13 cellular contexts compared by ENCODE assay signal in genomic region chr12:113875681-113876080, GRCh38.
A peak's percentile ranks its signal among the peaks of the same experiment; 100 is the strongest.
DNase-seq lines count a peak whose midpoint lies in the region; TF ChIP-seq lines count a peak whose summit lies in the region.
"Had no signal": no experiment of that assay in that cellular context is flagged by ENCODE, and none has a peak within 500 bp of the region (broad histone marks: within the 10 kb centered on the region; RNA-seq: fewer than 3 reads in every experiment).

No MANE protein-coding gene starts in this region.

- intact Hi-C loops in transverse colon (cut with DNase I; ENCODE audit: low total_unique reads) (no loop called here), OCI-LY7 (cut with micrococcal nuclease; ENCODE audit: unreplicated experiment) (no loop called here)

- POLR2A ChIA-PET in OCI-LY7 (lab: Charles Lee) = no interaction called here

- H3K79me2 ChIP-seq in OCI-LY7 (ENCODE audit: insufficient read depth, low read depth, low read length) = no peaks in the 10 kb centered on the region

- no peaks in the 10 kb centered on the region for H4K20me1 ChIP-seq in OCI-LY7 (ENCODE audit: insufficient read depth, low read length)

- H3K4me1 ChIP-seq in transverse colon (no peaks in the 10 kb centered on the region), OCI-LY7 (ENCODE audit: insufficient read depth, low read length, poor library complexity, severe bottlenecking) (no peaks in the 10 kb centered on the region)
- H3K4me1 ChIP-seq: testis had no signal

- no peaks in the 10 kb centered on the region for H3K9me3 Mint-ChIP-seq in activated naive CD4-positive, alpha-beta T cell treated with anti-CD3 and anti-CD28 coated beads, Interleukin-2, amount 50 U/mL, for 24 hours
- H3K9me3 Mint-ChIP-seq: activated CD4-positive, alpha-beta memory T cell treated with anti-CD3 and anti-CD28 coated beads for 36 hours had no signal

- no peaks in the 10 kb centered on the region for H3K9me2 ChIP-seq in OCI-LY7 (ENCODE audit: insufficient read depth, low read length)

- TF ChIP-seq EP300 in transverse colon (IDR thresholded peaks at IDR 0.05; ENCODE audit: low read depth) = no peak

- H3K27ac Mint-ChIP-seq in activated naive CD4-positive, alpha-beta T cell treated with anti-CD3 and anti-CD28 coated beads, Interleukin-2, amount 50 U/mL, for 24 hours = peak overlapping the region; percentile 76
- H3K27ac Mint-ChIP-seq: activated CD4-positive, alpha-beta memory T cell treated with anti-CD3 and anti-CD28 coated beads for 36 hours had no signal

- CTCF ChIA-PET in OCI-LY7 (lab: Charles Lee; ENCODE audit: unreplicated experiment) = no interaction called here

- H3K4me3 ChIP-seq in fibroblast of pulmonary artery (replicated peaks; ENCODE audit: low read depth, low read length) (no peak overlapping the region), transverse colon (no peak overlapping the region), OCI-LY7 (ENCODE audit: low read depth, low read length, poor library complexity, severe bottlenecking) (no peak overlapping the region)
- H3K4me3 ChIP-seq: testis had no signal

- in situ Hi-C loops in transverse colon (cut with MboI; ENCODE audit: low pct_ligation_motif_present in 1 of 4, low pct_unique_long_range_greater_than_20kb in 1 of 4, low sequenced_read_pairs in 3 of 4) = no loop called here

- peaks cover 21% of the 10 kb centered on the region for H3K36me3 Mint-ChIP-seq in activated naive CD4-positive, alpha-beta T cell treated with anti-CD3 and anti-CD28 coated beads, Interleukin-2, amount 50 U/mL, for 24 hours

- H3K36me3 ChIP-seq in transverse colon (no peaks in the 10 kb centered on the region), OCI-LY7 (ENCODE audit: insufficient read depth, low read length) (no peaks in the 10 kb centered on the region)

- H3K27me3 ChIP-seq in transverse colon = no peaks in the 10 kb centered on the region
- H3K27me3 ChIP-seq: testis had no signal

- no peaks in the 10 kb centered on the region for H3K4me1 Mint-ChIP-seq in activated naive CD4-positive, alpha-beta T cell treated with anti-CD3 and anti-CD28 coated beads, Interleukin-2, amount 50 U/mL, for 24 hours

- no peak for DNase-seq in activated naive CD4-positive, alpha-beta T cell treated with anti-CD3 and anti-CD28 coated beads, Interleukin-2, amount 50 U/mL, for 16 hours
- peak; percentile 68 for DNase-seq in SHP77 treated with DMSO at 0.1 percent for 48 hours (lab: John Stamatoyannopoulos, UW)
- peak; percentile 73 for DNase-seq in fibroblast of pulmonary artery (ENCODE audit: low read depth)
- DNase-seq in transverse colon = no peak
- DNase-seq in OCI-LY7 (ENCODE audit: low spot score) = no peak
- DNase-seq in stimulated activated CD4-positive, alpha-beta T cell treated with anti-CD3 and anti-CD28 coated beads, Interleukin-15, amount 100 ng/mL, for 24 hours = no peak
- DNase-seq in NCI-H128 (lab: John Stamatoyannopoulos, UW; ENCODE audit: unreplicated experiment) = no peak
- DNase-seq: activated CD4-positive, alpha-beta memory T cell treated with anti-CD3 and anti-CD28 coated beads for 36 hours; activated effector memory CD4-positive, alpha-beta T cell treated with Interleukin-2 at 50 U/mL for 16 hours; midbrain; NCI-H526 treated with DMSO at 0.1 percent for 48 hours; testis had no signal

- no peak for TF ChIP-seq POLR2A in transverse colon (IDR thresholded peaks at IDR 0.05)

- no peak overlapping the region for H3K4me2 ChIP-seq in OCI-LY7 (ENCODE audit: low read length)

- H3K27ac ChIP-seq in transverse colon = peak overlapping the region in 3 of 4 donors; percentile 22 to 53 (median 33)
- no peak overlapping the region for H3K27ac ChIP-seq in OCI-LY7 (ENCODE audit: low read depth, low read length, poor library complexity, severe bottlenecking)
- H3K27ac ChIP-seq: testis had no signal

- no TSS peak for BruUV-seq in OCI-LY7 (replicated peaks; lab: Mats Ljungman, UMichigan)

- no peak overlapping the region for H2AFZ ChIP-seq in OCI-LY7 (ENCODE audit: low read length)

- H3K9me3 ChIP-seq in transverse colon (no peaks in the 10 kb centered on the region), OCI-LY7 (ENCODE audit: low read length) (no peaks in the 10 kb centered on the region)
- H3K9me3 ChIP-seq: testis had no signal

- 68 to 73% methylated on average over 9 to 10 of the region's 10 CpGs for WGBS in transverse colon (ENCODE audit: low coverage in 1 of 2), 2 donors

- H3K4me3 Mint-ChIP-seq in activated naive CD4-positive, alpha-beta T cell treated with anti-CD3 and anti-CD28 coated beads, Interleukin-2, amount 50 U/mL, for 24 hours = no peak overlapping the region
- H3K4me3 Mint-ChIP-seq: activated CD4-positive, alpha-beta memory T cell treated with anti-CD3 and anti-CD28 coated beads for 36 hours had no signal

- no peaks in the 10 kb centered on the region for H3K27me3 Mint-ChIP-seq in activated naive CD4-positive, alpha-beta T cell treated with anti-CD3 and anti-CD28 coated beads, Interleukin-2, amount 50 U/mL, for 24 hours
- H3K27me3 Mint-ChIP-seq: activated CD4-positive, alpha-beta memory T cell treated with anti-CD3 and anti-CD28 coated beads for 36 hours had no signal

- TF ChIP-seq CTCF in fibroblast of pulmonary artery (IDR thresholded peaks at IDR 0.05; ENCODE audit: low read length, missing control alignments) (no peak), transverse colon (IDR thresholded peaks at IDR 0.05) (no peak), OCI-LY7 (conservative IDR thresholded peaks at IDR 0.05; ENCODE audit: low read length) (no peak)

Comparison
In these comparisons a context has a peak if more than half of its experiments do, and no peak if none do; other contexts are left out.
1. DNase-seq: peak in SHP77 treated with DMSO at 0.1 percent for 48 hours (single experiment) and fibroblast of pulmonary artery (single experiment); none in activated naive CD4-positive, alpha-beta T cell treated with anti-CD3 and anti-CD28 coated beads, Interleukin-2, amount 50 U/mL, for 16 hours (single experiment), transverse colon (single experiment), OCI-LY7 (single experiment), stimulated activated CD4-positive, alpha-beta T cell treated with anti-CD3 and anti-CD28 coated beads, Interleukin-15, amount 100 ng/mL, for 24 hours (single experiment) and NCI-H128 (single experiment).